Comparison of ENCODE assay signal across 15 cellular contexts in the genomic region with DNA sequence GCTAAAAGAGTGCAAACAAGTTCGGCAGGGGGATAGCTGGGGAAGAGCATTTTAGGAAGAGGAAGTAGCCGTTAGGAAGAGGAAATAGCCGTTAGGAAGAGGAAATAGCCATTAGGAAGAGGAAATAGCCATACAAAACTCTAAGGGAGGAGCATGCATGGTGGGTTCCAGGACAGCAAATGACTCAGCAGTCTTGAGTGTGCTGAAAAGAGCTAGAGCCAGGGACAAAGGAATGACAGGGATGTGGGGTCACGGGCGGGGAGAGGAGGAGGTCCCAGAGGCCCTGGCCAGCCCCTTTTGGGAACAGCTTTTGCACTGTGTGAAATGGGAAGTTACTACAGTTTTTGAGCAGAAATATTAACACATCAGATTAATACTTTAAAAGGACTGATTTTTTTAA.
DNase-seq lines count a peak whose midpoint lies in the region; ATAC-seq and TF ChIP-seq lines count a peak whose summit lies in the region.
"Had no signal": no experiment of that assay in that cellular context is flagged by ENCODE, and none has a peak within 500 bp of the region (broad histone marks: within the 10 kb centered on the region; RNA-seq: fewer than 3 reads in every experiment).

No MANE protein-coding gene starts in this region.

- DNase-seq in DMS53 (lab: John Stamatoyannopoulos, UW) (peak; percentile 58), DMS53 treated with DMSO at 0.1 percent for 48 hours (lab: John Stamatoyannopoulos, UW; ENCODE audit: unreplicated experiment) (no peak), adipocyte (ENCODE audit: low read depth) (peak; percentile 63), iPS-NIHi7 (ENCODE audit: extremely low spot score) (peak; percentile 50), Right ventricle myocardium inferior (ENCODE audit: missing footprints) (no peak), heart right ventricle (no peak)
- DNase-seq: activated CD4-positive, alpha-beta T cell treated with anti-CD3 and anti-CD28 coated beads for 1 hour; DMS 273 treated with DMSO at 0.1 percent for 48 hours; esophagus squamous epithelium; mammary epithelial cell; SIG-M5 had no signal

- H3K4me1 ChIP-seq in adipocyte (ENCODE audit: control insufficient read depth, insufficient read depth, low read length) (peaks cover 13% of the 10 kb centered on the region), urinary bladder (ENCODE audit: insufficient read depth) (peaks cover 3% of the 10 kb centered on the region), heart right ventricle (no peaks in the 10 kb centered on the region)
- H3K4me1 ChIP-seq: esophagus squamous epithelium, prostate gland had no signal

- WGBS in urinary bladder, result 58% methylated on average over 5 of the region's 5 CpGs
- WGBS in heart right ventricle, 2 donors, result 46 to 64% methylated on average over 5 of the region's 5 CpGs

- no peaks in the 10 kb centered on the region for H3K36me3 ChIP-seq in adipocyte (ENCODE audit: control insufficient read depth, insufficient read depth, low read length, severe bottlenecking)
- H3K36me3 ChIP-seq in urinary bladder (ENCODE audit: insufficient read depth), result no peaks in the 10 kb centered on the region
- H3K36me3 ChIP-seq in heart right ventricle, result no peaks in the 10 kb centered on the region
- H3K36me3 ChIP-seq: esophagus squamous epithelium, prostate gland had no signal

- H3K9me3 ChIP-seq in adipocyte (ENCODE audit: control insufficient read depth, low read length) (no peaks in the 10 kb centered on the region), heart right ventricle (peaks cover 0 to 3% (median 0%) of the 10 kb centered on the region in 11 donors)
- H3K9me3 ChIP-seq: esophagus squamous epithelium, prostate gland had no signal

- peak overlapping the region; percentile 61 for H3K9ac ChIP-seq in adipocyte (ENCODE audit: low read length)

- H3K27me3 ChIP-seq in adipocyte (replicated peaks; ENCODE audit: control insufficient read depth, insufficient read depth, low read length), result no peaks in the 10 kb centered on the region
- no peaks in the 10 kb centered on the region for H3K27me3 ChIP-seq in heart right ventricle
- H3K27me3 ChIP-seq: esophagus squamous epithelium had no signal

- H3K4me3 ChIP-seq in adipocyte (ENCODE audit: low read length) (peak overlapping the region; percentile 54), urinary bladder (ENCODE audit: low read depth, low read length) (no peak overlapping the region), heart right ventricle (no peak overlapping the region)
- H3K4me3 ChIP-seq: esophagus squamous epithelium, prostate gland had no signal

- ATAC-seq in GM21367 (IDR thresholded peaks at IDR 0.05; ENCODE audit: unreplicated experiment), result no peak
- ATAC-seq in Right ventricle myocardium inferior, result no peak
- no peak for ATAC-seq in heart right ventricle

- no peak for TF ChIP-seq CTCF in heart right ventricle (IDR thresholded peaks at IDR 0.05)

- intact Hi-C loops in Right ventricle myocardium inferior (cut with DNase I), result no loop called here
- intact Hi-C loops in heart right ventricle (cut with DNase I), result no loop called here

- H3K27ac ChIP-seq in urinary bladder (ENCODE audit: low read depth) (peak overlapping the region; percentile 18), heart right ventricle (no peak overlapping the region)
- H3K27ac ChIP-seq: 22Rv1, esophagus squamous epithelium, prostate gland had no signal

Comparison
In these comparisons a context has a peak if more than half of its experiments do, and no peak if none do; other contexts are left out.
1. DNase-seq: peak in DMS53 (single experiment), adipocyte (single experiment) and iPS-NIHi7 (single experiment); none in DMS53 treated with DMSO at 0.1 percent for 48 hours (single experiment), Right ventricle myocardium inferior (single experiment) and heart right ventricle (0 of 2).